In genomic region chr2:205079173-205079572, GRCh38 we compare ENCODE assay signal across 20 cellular contexts.
"Had no signal": no experiment of that assay in that cellular context is flagged by ENCODE, and none has a peak within 500 bp of the region (broad histone marks: within the 10 kb centered on the region; RNA-seq: fewer than 3 reads in every experiment).

No MANE protein-coding gene starts in this region.

- H3K4me3 ChIP-seq: dorsolateral prefrontal cortex, heart left ventricle, ovary, right atrium auricular region, sigmoid colon, skin epidermis, testis, tibial nerve, upper lobe of right lung, vagina had no signal

- H3K36me3 Mint-ChIP-seq: natural killer cell; stimulated activated naive B cell treated with anti-CD40 and anti-IgM and Interleukin-4, amounts not matched to agents 10 μg/mL and 1 μg/mL and 100 μg/mL, for 72 hours had no signal

- H3K4me1 ChIP-seq: heart left ventricle, right atrium auricular region, testis, tibial nerve, upper lobe of right lung, vagina had no signal

- H3K4me1 Mint-ChIP-seq: natural killer cell; neural crest cell; stimulated activated naive B cell treated with anti-CD40 and anti-IgM and Interleukin-4, amounts not matched to agents 10 μg/mL and 1 μg/mL and 100 μg/mL, for 72 hours had no signal

- DNase-seq: dorsolateral prefrontal cortex; effector CD8-positive, alpha-beta T cell; heart left ventricle; hippocampal formation; kidney glomerular epithelial cell; natural killer cell; ovary; sigmoid colon; stimulated activated CD4-positive, alpha-beta T cell treated with anti-CD3 and anti-CD28 coated beads, Interleukin-2, amount 100 ng/mL, for 24 hours; stimulated activated CD4-positive, alpha-beta T cell treated with anti-CD3 and anti-CD28 coated beads, Interleukin-4, amount 100 ng/mL, for 4 hours; stimulated activated naive B cell treated with anti-CD40 and anti-IgM and Interleukin-4, amounts not matched to agents 10 μg/mL and 1 μg/mL and 100 μg/mL, for 72 hours; stimulated activated naive CD8-positive, alpha-beta T cell treated with anti-CD3 and anti-CD28 coated beads, Interleukin-15, amount 100 ng/mL, for 72 hours; testis; upper lobe of right lung had no signal

- H3K27me3 ChIP-seq: dorsolateral prefrontal cortex, heart left ventricle, right atrium auricular region, sigmoid colon, testis, tibial nerve, upper lobe of right lung, vagina had no signal

- H3K9me3 Mint-ChIP-seq: natural killer cell; neural crest cell; stimulated activated naive B cell treated with anti-CD40 and anti-IgM and Interleukin-4, amounts not matched to agents 10 μg/mL and 1 μg/mL and 100 μg/mL, for 72 hours; stimulated activated naive CD8-positive, alpha-beta T cell treated with anti-CD3 and anti-CD28 coated beads, Interleukin-15, amount 100 ng/mL, for 72 hours had no signal

- H3K9me3 ChIP-seq: heart left ventricle, ovary, right atrium auricular region, sigmoid colon, testis, tibial nerve, upper lobe of right lung, vagina had no signal

- H3K4me3 Mint-ChIP-seq: natural killer cell; neural crest cell; stimulated activated naive B cell treated with anti-CD40 and anti-IgM and Interleukin-4, amounts not matched to agents 10 μg/mL and 1 μg/mL and 100 μg/mL, for 72 hours; stimulated activated naive CD8-positive, alpha-beta T cell treated with anti-CD3 and anti-CD28 coated beads, Interleukin-15, amount 100 ng/mL, for 72 hours had no signal

- H3K27ac Mint-ChIP-seq: natural killer cell; stimulated activated naive B cell treated with anti-CD40 and anti-IgM and Interleukin-4, amounts not matched to agents 10 μg/mL and 1 μg/mL and 100 μg/mL, for 72 hours had no signal

- H3K27me3 Mint-ChIP-seq: stimulated activated naive B cell treated with anti-CD40 and anti-IgM and Interleukin-4, amounts not matched to agents 10 μg/mL and 1 μg/mL and 100 μg/mL, for 72 hours; stimulated activated naive CD8-positive, alpha-beta T cell treated with anti-CD3 and anti-CD28 coated beads, Interleukin-15, amount 100 ng/mL, for 72 hours had no signal

- H3K27ac ChIP-seq: dorsolateral prefrontal cortex, heart left ventricle, ovary, right atrium auricular region, sigmoid colon, skin epidermis, testis, tibial nerve, upper lobe of right lung, vagina had no signal

- H3K36me3 ChIP-seq: heart left ventricle, ovary, right atrium auricular region, sigmoid colon, tibial nerve, upper lobe of right lung, vagina had no signal

- ATAC-seq: esophagus mucosa; heart left ventricle; natural killer cell; stimulated activated naive B cell treated with anti-CD40 and anti-IgM and Interleukin-4, amounts not matched to agents 10 μg/mL and 1 μg/mL and 100 μg/mL, for 72 hours; stimulated activated naive CD8-positive, alpha-beta T cell treated with anti-CD3 and anti-CD28 coated beads, Interleukin-15, amount 100 ng/mL, for 72 hours; upper lobe of right lung had no signal
